14 cellular contexts compared by ENCODE assay signal in genomic region chr3:129608936-129609590, GRCh38. TPM values are rescaled to one million over a fixed set of nuclear protein-coding genes. Genes with fewer than 3 reads are reported as not detected.
DNase-seq lines count a peak whose midpoint lies in the region; ATAC-seq, FAIRE-seq and TF ChIP-seq lines count a peak whose summit lies in the region.
"Had no signal": no experiment of that assay in that cellular context is flagged by ENCODE, and none has a peak within 500 bp of the region (broad histone marks: within the 10 kb centered on the region; RNA-seq: fewer than 3 reads in every experiment).

No MANE protein-coding gene starts in this region.

- DNase-seq in SK-N-SH (no peak), astrocyte (ENCODE audit: low read depth) (no peak), mesothelial cell of epicardium (ENCODE audit: low spot score in 2 of 2, unreplicated experiment in 2 of 2) (no peak), thoracic aorta (ENCODE audit: low spot score) (no peak), D341Med (ENCODE audit: low spot score) (no peak), HuH-7.5 (ENCODE audit: low spot score) (no peak)
- DNase-seq: activated CD4-positive, CD25-positive, alpha-beta regulatory T cell treated with anti-CD3 and anti-CD28 coated beads, Interleukin-2, amount 50 U/mL, for 72 hours; aorta; DMS 273 treated with DMSO at 0.1 percent for 48 hours; stimulated activated naive CD8-positive, alpha-beta T cell treated with anti-CD3 and anti-CD28 coated beads, Interleukin-15, amount 100 ng/mL, for 72 hours had no signal

- H3K79me2 ChIP-seq in SK-N-SH (ENCODE audit: insufficient read depth), result peaks cover 7% of the 10 kb centered on the region; the same call in 1 of the 2 replicates
- peaks cover 21% of the 10 kb centered on the region for H3K79me2 ChIP-seq in astrocyte (ENCODE audit: insufficient read depth, low read length)

- no peak overlapping the region for H3K27ac ChIP-seq in SK-N-SH (ENCODE audit: low read depth in 2 of 2, low read length in 1 of 2)
- no peak overlapping the region for H3K27ac ChIP-seq in astrocyte (ENCODE audit: low read depth, low read length)
- H3K27ac ChIP-seq in thoracic aorta, result peak overlapping the region; percentile 30 to 94
- H3K27ac ChIP-seq: 22Rv1 had no signal

- H3K36me3 Mint-ChIP-seq in astrocyte (ENCODE audit: low read depth, unreplicated experiment), result no peaks in the 10 kb centered on the region
- no peaks in the 10 kb centered on the region for H3K36me3 Mint-ChIP-seq in mesothelial cell of epicardium

- H3K36me3 ChIP-seq in SK-N-SH (replicated peaks in 1 of 2; ENCODE audit: control insufficient read depth in 1 of 2, insufficient read depth in 2 of 2, low read length in 1 of 2) (no peaks in the 10 kb centered on the region), astrocyte (ENCODE audit: insufficient read depth, low read length) (no peaks in the 10 kb centered on the region), thoracic aorta (no peaks in the 10 kb centered on the region)

- peak overlapping the region; percentile 50 for H3K4me3 Mint-ChIP-seq in astrocyte (ENCODE audit: unreplicated experiment)
- peak overlapping the region; percentile 40 for H3K4me3 Mint-ChIP-seq in mesothelial cell of epicardium
- H3K4me3 Mint-ChIP-seq: stimulated activated naive CD8-positive, alpha-beta T cell treated with anti-CD3 and anti-CD28 coated beads, Interleukin-15, amount 100 ng/mL, for 72 hours had no signal

- no peaks in the 10 kb centered on the region for H3K9me2 ChIP-seq in SK-N-SH

- H3K4me2 ChIP-seq in SK-N-SH (no peak overlapping the region), astrocyte (ENCODE audit: low read length) (peak overlapping the region; percentile 48)

- CTCF ChIA-PET in SK-N-SH (lab: Yijun Ruan, JAX), result interaction anchor here (0.6 to 1.8 kb wide), 7 partner anchors 9 to 154 kb away, joined by 3 to 12 read pairs (median 3); no protein-coding TSS in a partner anchor

- H3K27me3 ChIP-seq in SK-N-SH (ENCODE audit: insufficient read depth) (no peaks in the 10 kb centered on the region), astrocyte (ENCODE audit: insufficient read depth, low read length) (no peaks in the 10 kb centered on the region), thoracic aorta (replicated peaks; ENCODE audit: insufficient read depth) (no peaks in the 10 kb centered on the region)

- no peaks in the 10 kb centered on the region for H3K9me3 ChIP-seq in SK-N-SH
- H3K9me3 ChIP-seq in astrocyte (ENCODE audit: insufficient read depth, low read depth, low read length), result no peaks in the 10 kb centered on the region
- no peaks in the 10 kb centered on the region for H3K9me3 ChIP-seq in thoracic aorta

- no peak for FAIRE-seq in astrocyte (lab: Jason Lieb, UNC)

- H3K4me1 Mint-ChIP-seq in astrocyte (ENCODE audit: low read depth, unreplicated experiment) (peaks cover 35% of the 10 kb centered on the region), mesothelial cell of epicardium (peaks cover 40% of the 10 kb centered on the region)

- WGBS in SK-N-SH (ENCODE audit: low lambda C conversion rate), result 81% methylated on average over 4 of the region's 4 CpGs

- no peak overlapping the region for H2AFZ ChIP-seq in SK-N-SH (ENCODE audit: low read depth)
- peak overlapping the region; percentile 36 for H2AFZ ChIP-seq in astrocyte (ENCODE audit: low read depth, low read length)

- no peaks in the 10 kb centered on the region for H3K9me3 Mint-ChIP-seq in astrocyte (ENCODE audit: unreplicated experiment)
- H3K9me3 Mint-ChIP-seq in mesothelial cell of epicardium, result no peaks in the 10 kb centered on the region
- H3K9me3 Mint-ChIP-seq: stimulated activated naive CD8-positive, alpha-beta T cell treated with anti-CD3 and anti-CD28 coated beads, Interleukin-15, amount 100 ng/mL, for 72 hours had no signal

- peaks cover 8% of the 10 kb centered on the region for H4K20me1 ChIP-seq in SK-N-SH (ENCODE audit: insufficient read depth)
- H4K20me1 ChIP-seq in astrocyte (ENCODE audit: insufficient read depth, low read length), result peaks cover 14% of the 10 kb centered on the region

- H3K27me3 Mint-ChIP-seq in astrocyte (ENCODE audit: low read depth, unreplicated experiment) (no peaks in the 10 kb centered on the region), mesothelial cell of epicardium (ENCODE audit: low read depth) (peaks cover 30% of the 10 kb centered on the region)

- no peak for ATAC-seq in SK-N-SH treated with all-trans-retinoic acid at 6 μM for 48 hours
- no peak for ATAC-seq in thoracic aorta (ENCODE audit: insufficient number of reproducible peaks, low FRiP score, low read depth)
- no peak for ATAC-seq in HG02642 (IDR thresholded peaks at IDR 0.05; ENCODE audit: poor library complexity, unreplicated experiment)

- TF ChIP-seq EP300 in SK-N-SH (IDR thresholded peaks at IDR 0.05; ENCODE audit: borderline replicate concordance in 1 of 2, low read depth in 1 of 2, low read length in 1 of 2), result no peak

- peak overlapping the region; percentile 68 for H3K27ac Mint-ChIP-seq in astrocyte (ENCODE audit: unreplicated experiment)
- no peak overlapping the region for H3K27ac Mint-ChIP-seq in mesothelial cell of epicardium
- H3K27ac Mint-ChIP-seq: stimulated activated naive CD8-positive, alpha-beta T cell treated with anti-CD3 and anti-CD28 coated beads, Interleukin-15, amount 100 ng/mL, for 72 hours had no signal

- no peak for TF ChIP-seq RAD21 in SK-N-SH (IDR thresholded peaks at IDR 0.05; ENCODE audit: low read length)

- peaks cover 14% of the 10 kb centered on the region for H3F3A ChIP-seq in SK-N-SH (replicated peaks; ENCODE audit: insufficient read depth)

- peaks cover 7 to 10% of the 10 kb centered on the region in 2 experiments; a peak in 1 of 4 replicates for H3K4me1 ChIP-seq in SK-N-SH (ENCODE audit: control insufficient read depth in 1 of 2, insufficient read depth in 2 of 2, low read depth in 1 of 2, low read length in 1 of 2)
- peaks cover 67% of the 10 kb centered on the region for H3K4me1 ChIP-seq in astrocyte (ENCODE audit: insufficient read depth, low read length)
- peaks cover 44 to 59% of the 10 kb centered on the region in 2 donors for H3K4me1 ChIP-seq in thoracic aorta (ENCODE audit: control insufficient read depth in 1 of 2, low read depth in 2 of 2)

- no peak overlapping the region for H3K4me3 ChIP-seq in SK-N-SH (ENCODE audit: low read depth in 2 of 2, low read length in 1 of 2)
- no peak overlapping the region for H3K4me3 ChIP-seq in astrocyte (ENCODE audit: insufficient read depth, low read depth, low read length)
- H3K4me3 ChIP-seq in thoracic aorta, result no peak overlapping the region
- H3K4me3 ChIP-seq: lung had no signal

- no peak for TF ChIP-seq CTCF in SK-N-SH (IDR thresholded peaks at IDR 0.05)
- TF ChIP-seq CTCF in astrocyte (IDR thresholded peaks at IDR 0.05; ENCODE audit: insufficient read depth, low read depth, low read length), result no peak
- no peak for TF ChIP-seq CTCF in mesothelial cell of epicardium (IDR thresholded peaks at IDR 0.05; ENCODE audit: unreplicated experiment)
- no peak for TF ChIP-seq CTCF in thoracic aorta (IDR thresholded peaks at IDR 0.05)

- POLR2A ChIA-PET in SK-N-SH (lab: Yijun Ruan, JAX), result no interaction called here

- H3K9ac ChIP-seq in SK-N-SH (no peak overlapping the region), astrocyte (ENCODE audit: low read length) (no peak overlapping the region)

TF ChIP-seq in SK-N-SH treated with all-trans-retinoic acid at 6 μM for 48 hours, 23 proteins besides CTCF, POLR2A, EP300 and RAD21 (continues in another document):
- TF ChIP-seq ZNF70 (CRISPR knock-in tag; IDR thresholded peaks at IDR 0.05), result 0 out of 2 replicates have a peak, but pooled peaks have one; percentile 19

TF ChIP-seq in SK-N-SH, 30 proteins besides CTCF, POLR2A, EP300 and RAD21:
- TF ChIP-seq, protein P1, sequence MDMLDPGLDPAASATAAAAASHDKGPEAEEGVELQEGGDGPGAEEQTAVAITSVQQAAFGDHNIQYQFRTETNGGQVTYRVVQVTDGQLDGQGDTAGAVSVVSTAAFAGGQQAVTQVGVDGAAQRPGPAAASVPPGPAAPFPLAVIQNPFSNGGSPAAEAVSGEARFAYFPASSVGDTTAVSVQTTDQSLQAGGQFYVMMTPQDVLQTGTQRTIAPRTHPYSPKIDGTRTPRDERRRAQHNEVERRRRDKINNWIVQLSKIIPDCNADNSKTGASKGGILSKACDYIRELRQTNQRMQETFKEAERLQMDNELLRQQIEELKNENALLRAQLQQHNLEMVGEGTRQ (IDR thresholded peaks at IDR 0.05; ENCODE audit: borderline replicate concordance, low read depth, low read length), result no peak
- TF ChIP-seq TEAD4 (IDR thresholded peaks at IDR 0.05; ENCODE audit: borderline replicate concordance, insufficient read depth) (no peak), NRF1 (IDR thresholded peaks at IDR 0.05; ENCODE audit: low read depth, low read length) (no peak), FOXJ3 (CRISPR knock-in tag; IDR thresholded peaks at IDR 0.05) (no peak), RXRA (IDR thresholded peaks at IDR 0.05; ENCODE audit: borderline replicate concordance, low read depth) (no peak), NFIC (IDR thresholded peaks at IDR 0.05; ENCODE audit: borderline replicate concordance) (no peak), ELF1 (IDR thresholded peaks at IDR 0.05) (no peak), JUND (IDR thresholded peaks at IDR 0.05) (no peak)

RNA-seq across cellular contexts. Expression of gene PLXND1, which starts 2.6 kb away (rescaled TPM):
- 43.0 and 53.5 TPM in 2 replicates for polyA plus RNA-seq in SK-N-SH (2012; rRNA removed)
- polyA plus RNA-seq in SK-N-SH (2012; cell fraction: cytosol; rRNA removed), result 26.5 and 37.7 TPM in 2 replicates
- polyA plus RNA-seq in SK-N-SH (2012; cell fraction: nucleus; rRNA removed), result 122 and 155 TPM in 2 replicates
- total RNA-seq in astrocyte, result 184 and 188 TPM in 2 replicates
- 53.9 to 60.6 TPM (median 54.7 TPM) in 3 replicates for total RNA-seq in mesothelial cell of epicardium
- total RNA-seq in thoracic aorta, result 100 to 1,000 TPM; 207 to 246 TPM

Comparison
In these comparisons a context has a peak if more than half of its experiments do, and no peak if none do; other contexts are left out.
1. H3K27ac ChIP-seq: peak in thoracic aorta (2 of 2); none in SK-N-SH (0 of 2) and astrocyte (single experiment).